ENCODE assay signal across 8 cellular contexts in genomic region chr19:21835810-21836444, GRCh38. TPM values are rescaled to one million over a fixed set of nuclear protein-coding genes. Genes with fewer than 3 reads are reported as not detected.
DNase-seq lines count a peak whose midpoint lies in the region; ATAC-seq, FAIRE-seq and TF ChIP-seq lines count a peak whose summit lies in the region.

Gene ZNF43, minus strand, starts transcription at chr19:21836182. Its CDS starts 144 bp downstream, at chr19:21836038.

- H3K4me2 ChIP-seq in GM12878 (ENCODE audit: control insufficient read depth, insufficient read depth) = 0 out of 2 replicates have a peak within 1 kb of the TSS, but pooled peaks have one; percentile 48

- TF ChIP-seq CTCF in GM12878 (IDR thresholded peaks at IDR 0.05 in 2 of 3, conservative IDR thresholded peaks at IDR 0.05 in 1 of 3; ENCODE audit: control insufficient read depth in 2 of 3, extremely low read depth in 1 of 3, insufficient read depth in 1 of 3, low read depth in 3 of 3, low read length in 3 of 3) = no peak

- peak within 1 kb of the TSS; percentile 49 for H3K4me3 ChIP-seq in GM12878

- TF ChIP-seq EP300 in GM12878 (IDR thresholded peaks at IDR 0.05; ENCODE audit: borderline replicate concordance in 1 of 2, control insufficient read depth in 1 of 2, low read depth in 2 of 2, low read length in 2 of 2) = no peak

- H3K79me2 ChIP-seq in GM12878 (ENCODE audit: control insufficient read depth, insufficient read depth, low read length) = no peaks in the 10 kb centered on the region

- SMC1A ChIA-PET in GM12878 (lab: Charles Lee; ENCODE audit: uncharacterized antibody, unreplicated experiment) = no interaction called here

- peak within 1 kb of the TSS; percentile 60; the same call in 1 of the 2 replicates for H2AFZ ChIP-seq in GM12878 (ENCODE audit: control insufficient read depth, low read depth, low read length)

- peak within 1 kb of the TSS; percentile 44; the same call in 1 of the 2 replicates for H3K9ac ChIP-seq in GM12878 (ENCODE audit: control insufficient read depth, insufficient read depth, low read length)

- RAD21 ChIA-PET in GM12878 (lab: Charles Lee; ENCODE audit: unreplicated experiment) = no interaction called here

- peaks cover 2% of the 10 kb centered on the region; the same call in 1 of the 3 replicates for H3K9me3 ChIP-seq in GM12878 (replicated peaks; ENCODE audit: control insufficient read depth, insufficient read depth, low read length)

- peak; percentile 65 for TF ChIP-seq POLR2A in GM12878 (IDR thresholded peaks at IDR 0.05; ENCODE audit: low read depth, low read length)

- CTCF ChIA-PET in GM12878 (lab: Yijun Ruan, JAX) = interaction anchor here (0.7 kb wide), 1 partner anchor 188 kb away, joined by 3 read pairs; no protein-coding TSS in a partner anchor

- no peak for TF ChIP-seq RAD21 in GM12878 (IDR thresholded peaks at IDR 0.05; ENCODE audit: insufficient read depth, low read depth, low read length)

- intact Hi-C loops in GM12878 (cut with micrococcal nuclease; ENCODE audit: unreplicated experiment) = no loop called here

- POLR2A ChIA-PET in GM12878 (lab: Charles Lee) = no interaction called here

- WGBS in GM12878 (ENCODE audit: insufficient coverage, insufficient replicate concordance, low lambda C conversion rate, missing lambda C conversion rate) = under 1% methylated on average over 29 of the region's 29 CpGs

- H3K27me3 ChIP-seq in GM12878 (replicated peaks in 1 of 2; ENCODE audit: control insufficient read depth in 2 of 2, insufficient read depth in 2 of 2, low read length in 1 of 2) = no peaks in the 10 kb centered on the region

- DNase-seq in EH (ENCODE audit: low read depth) (peak; percentile 96), GOT3 (lab: John Stamatoyannopoulos, UW) (peak; percentile 5), NCI-H1092 treated with DMSO at 0.1 percent for 48 hours (lab: John Stamatoyannopoulos, UW) (peak; percentile 89), T1000 (lab: John Stamatoyannopoulos, UW) (peak; percentile 82), GM12878 (ENCODE audit: low read depth, low spot score) (peak; percentile 13), hippocampal formation (lab: John Stamatoyannopoulos, UW) (peak; percentile 93 to 96), renal cortical epithelial cell (ENCODE audit: low read depth) (peak; percentile 87), SKM-1 treated with dmso at 0.1 percent for 144 hours (lab: John Stamatoyannopoulos, UW; ENCODE audit: unreplicated experiment) (no peak)

- BruUV-seq in GM12878 (replicated peaks; lab: Mats Ljungman, UMichigan) = no TSS peak

- ATAC-seq in GM12878 = peak; percentile 61

- in situ Hi-C loops in GM12878 (cut with MboI) = no loop called here

- H3K4me1 ChIP-seq in GM12878 (ENCODE audit: control insufficient read depth, insufficient read depth, low read length) = no peaks in the 10 kb centered on the region

- H4K20me1 ChIP-seq in GM12878 (ENCODE audit: control insufficient read depth, insufficient read depth) = no peaks in the 10 kb centered on the region

- peak within 1 kb of the TSS; percentile 44 for H3K27ac ChIP-seq in GM12878 (ENCODE audit: control insufficient read depth, insufficient read depth)

- FAIRE-seq in GM12878 (lab: Jason Lieb, UNC) = no peak

- H3K36me3 ChIP-seq in GM12878 (ENCODE audit: control insufficient read depth in 2 of 2, insufficient read depth in 2 of 2, low read length in 1 of 2) = no peaks in the 10 kb centered on the region

TF ChIP-seq in GM12878, 131 proteins besides CTCF, POLR2A, EP300 and RAD21:
- TF ChIP-seq BHLHE40 (IDR thresholded peaks at IDR 0.05; ENCODE audit: borderline replicate concordance in 1 of 2, low read depth in 2 of 2, low read length in 1 of 2) (peak in 1 of 2 experiments; percentile 29; a peak in 2 of 4 replicates), YY1 (IDR thresholded peaks at IDR 0.05; ENCODE audit: low read depth, low read length) (peak; percentile 83), POLR2AphosphoS2 (IDR thresholded peaks at IDR 0.05; ENCODE audit: low read depth, low read length) (0 out of 2 replicates have a peak, but pooled peaks have one; percentile 37), FOS (IDR thresholded peaks at IDR 0.05; ENCODE audit: borderline replicate concordance, extremely low read depth, insufficient read length) (peak; percentile 22), WRNIP1 (IDR thresholded peaks at IDR 0.05; ENCODE audit: borderline replicate concordance, low read depth, low read length) (no peak), ZBTB40 (IDR thresholded peaks at IDR 0.05; ENCODE audit: borderline replicate concordance) (peak; percentile 48), EGR1 (IDR thresholded peaks at IDR 0.05; ENCODE audit: borderline replicate concordance in 1 of 2, low read depth in 2 of 2, low read length in 2 of 2) (0 out of 3 replicates have a peak, but pooled peaks of 1 of the 2 experiments have one; percentile 18), NR2C2 (IDR thresholded peaks at IDR 0.05; ENCODE audit: borderline replicate concordance, control insufficient read depth, insufficient read length, low read depth) (no peak), POLR2AphosphoS5 (IDR thresholded peaks at IDR 0.05; ENCODE audit: low read length) (peak; percentile 76; the same call in 1 of the 2 replicates), SIN3A (IDR thresholded peaks at IDR 0.05; ENCODE audit: low read depth, low read length) (no peak), JUNB (IDR thresholded peaks at IDR 0.05) (no peak), FOXK2 (IDR thresholded peaks at IDR 0.05) (no peak), GABPA (IDR thresholded peaks at IDR 0.05; ENCODE audit: low read depth) (0 out of 2 replicates have a peak, but pooled peaks have one; percentile 50), SP1 (IDR thresholded peaks at IDR 0.05; ENCODE audit: low read depth, low read length) (peak; percentile 66)
- TF ChIP-seq, protein P1, sequence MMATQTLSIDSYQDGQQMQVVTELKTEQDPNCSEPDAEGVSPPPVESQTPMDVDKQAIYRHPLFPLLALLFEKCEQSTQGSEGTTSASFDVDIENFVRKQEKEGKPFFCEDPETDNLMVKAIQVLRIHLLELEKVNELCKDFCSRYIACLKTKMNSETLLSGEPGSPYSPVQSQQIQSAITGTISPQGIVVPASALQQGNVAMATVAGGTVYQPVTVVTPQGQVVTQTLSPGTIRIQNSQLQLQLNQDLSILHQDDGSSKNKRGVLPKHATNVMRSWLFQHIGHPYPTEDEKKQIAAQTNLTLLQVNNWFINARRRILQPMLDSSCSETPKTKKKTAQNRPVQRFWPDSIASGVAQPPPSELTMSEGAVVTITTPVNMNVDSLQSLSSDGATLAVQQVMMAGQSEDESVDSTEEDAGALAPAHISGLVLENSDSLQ (IDR thresholded peaks at IDR 0.05) = peak; percentile 51; the same call in 1 of the 2 replicates

RNA-seq across cellular contexts. Expression of gene ZNF43, which starts in this region (rescaled TPM):
- total RNA-seq in GM12878 (2013; cell fraction: nucleolus; rRNA removed) = 6.0 and 6.7 TPM in 2 replicates
- total RNA-seq in GM12878 (2014; rRNA removed) = 0.34 and 0.38 TPM in 2 replicates
- 0.49 and 0.64 TPM in 2 replicates for total RNA-seq in GM12878 (2014; rRNA removed; fragmentation: Illumina TruSeq; extraction: Trizol)
- 0.51 and 1.0 TPM in 2 replicates for total RNA-seq in GM12878 (2021)
- polyA plus RNA-seq in GM12878 (2011; ENCODE audit: low read depth) = 0.92 TPM
- 1.0 and 1.3 TPM in 2 replicates for polyA plus RNA-seq in GM12878 (2011; rRNA removed)
- polyA plus RNA-seq in GM12878 (2011; cell fraction: cytosol; rRNA removed) = 0.47 and 0.75 TPM in 2 replicates
- 0.99 and 1.1 TPM in 2 replicates for polyA plus RNA-seq in GM12878 (2011; cell fraction: nucleus; rRNA removed)
- 0.96 and 1.2 TPM in 2 replicates for polyA plus RNA-seq in GM12878 (2012)
- polyA plus RNA-seq in GM12878 (2014; fragmentation: Illumina TruSeq; extraction: Trizol) = 0.37 and 0.52 TPM in 2 replicates
- polyA plus RNA-seq in GM12878 (2014; fragmentation: Nextera tagmentation; extraction: Ambion mirVana) = under 1 TPM; 0.07 to 0.34 TPM
- 0.09 and 0.28 TPM in 2 replicates for polyA plus RNA-seq in GM12878 (2014; rRNA removed)
- polyA plus RNA-seq in GM12878 (2016; fragmentation: Nextera tagmentation; extraction: Ambion mirVana) = under 1 TPM; 0.39 to 0.42 TPM
- 3.1 and 3.6 TPM in 2 replicates for polyA minus RNA-seq in GM12878 (2011; rRNA and poly(A)+ RNA removed)
- polyA minus RNA-seq in GM12878 (2011; cell fraction: cytosol; rRNA and poly(A)+ RNA removed) = 0.42 and 1.1 TPM in 2 replicates
- polyA minus RNA-seq in GM12878 (2011; cell fraction: nucleus; rRNA and poly(A)+ RNA removed) = 1.2 and 2.4 TPM in 2 replicates
- 6.4 and 16.8 TPM in 2 replicates for total RNA-seq in renal cortical epithelial cell
